Comparison of ENCODE assay signal across 26 cellular contexts in the genomic region with DNA sequence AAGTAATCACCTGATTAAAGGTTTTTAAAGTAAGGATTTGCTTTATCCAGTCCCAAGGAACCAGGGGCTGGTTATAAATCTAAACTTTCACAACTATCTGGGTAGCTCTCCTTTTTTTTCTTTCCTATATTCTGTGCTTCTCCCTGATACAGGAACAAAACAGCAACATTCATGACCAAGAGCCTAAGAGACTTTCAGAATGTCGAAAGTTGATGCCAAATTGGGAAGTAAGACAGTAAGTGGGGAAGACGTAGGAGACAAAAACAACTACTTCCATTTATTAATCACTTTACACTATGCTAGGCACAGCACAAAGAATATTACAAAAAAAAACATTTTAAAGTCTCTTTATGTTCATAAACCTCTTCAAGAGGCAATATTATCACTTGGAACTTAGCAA.
DNase-seq lines count a peak whose midpoint lies in the region; FAIRE-seq lines count a peak whose summit lies in the region.
"Had no signal": no experiment of that assay in that cellular context is flagged by ENCODE, and none has a peak within 500 bp of the region (broad histone marks: within the 10 kb centered on the region; RNA-seq: fewer than 3 reads in every experiment).

No MANE protein-coding gene starts in this region.

- DNase-seq in Ammon's horn (ENCODE audit: low spot score), result peak; percentile 35
- DNase-seq in MV-4-11 (lab: John Stamatoyannopoulos, UW), result peak; percentile 60
- peak; percentile 20 for DNase-seq in SKM-1 treated with dmso at 0.1 percent for 144 hours (lab: John Stamatoyannopoulos, UW; ENCODE audit: unreplicated experiment)
- peak; percentile 65 for DNase-seq in medulla oblongata (ENCODE audit: extremely low spot score)
- no peak for DNase-seq in urothelium cell line (ENCODE audit: low spot score)
- DNase-seq in inferior parietal cortex (ENCODE audit: extremely low spot score), result no peak
- DNase-seq in RCC 7860 (ENCODE audit: low spot score), result no peak
- no peak for DNase-seq in HTR-8/SVneo (ENCODE audit: insufficient read length, low spot score)
- DNase-seq: AML-193; BE2C; C1 segment of cervical spinal cord; Caco-2; Calu3; CD4-positive, alpha-beta T cell; CD8-positive, alpha-beta T cell; DMS 273 treated with DMSO at 0.1 percent for 48 hours; DMS153; DMS53; DMS79; DND-41; EL; GDM1 had no signal

- FAIRE-seq in urothelium cell line (lab: Jason Lieb, UNC), result no peak
- no peak for FAIRE-seq in RCC 7860 (lab: Jason Lieb, UNC)
- no peak for FAIRE-seq in HTR-8/SVneo (lab: Jason Lieb, UNC)
- FAIRE-seq: A549, GM12878, GM12892, GM18507 had no signal

Comparison
In these comparisons a context has a peak if more than half of its experiments do, and no peak if none do; other contexts are left out.
1. DNase-seq: peak in Ammon's horn (single experiment), MV-4-11 (single experiment), SKM-1 treated with dmso at 0.1 percent for 144 hours (single experiment) and medulla oblongata (single experiment); none in urothelium cell line (single experiment), inferior parietal cortex (single experiment), RCC 7860 (single experiment) and HTR-8/SVneo (single experiment).